ENCODE assay signal across 34 cellular contexts in the genomic region with DNA sequence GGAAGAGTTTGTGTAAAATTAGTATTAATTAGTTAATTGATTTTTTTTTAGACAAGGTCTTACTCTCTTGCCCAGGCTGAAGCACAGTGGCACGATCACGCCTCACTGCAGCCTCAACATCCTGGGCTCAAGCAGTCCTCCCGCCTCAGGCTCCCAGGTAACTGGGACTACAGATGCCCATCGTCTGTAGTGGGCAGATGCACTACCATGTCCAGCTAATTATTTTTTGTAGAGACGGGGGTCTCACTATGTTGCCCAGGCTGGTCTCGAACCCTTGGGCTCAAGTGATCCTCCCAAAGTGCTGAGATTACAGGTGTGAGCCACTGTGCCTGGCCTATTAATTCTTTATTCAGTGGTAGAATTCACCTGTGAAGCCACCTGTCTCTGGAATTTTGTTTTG.
"Had no signal": no experiment of that assay in that cellular context is flagged by ENCODE, and none has a peak within 500 bp of the region (broad histone marks: within the 10 kb centered on the region; RNA-seq: fewer than 3 reads in every experiment).

No MANE protein-coding gene starts in this region.

- DNase-seq: activated CD4-positive, alpha-beta memory T cell treated with anti-CD3 and anti-CD28 coated beads for 36 hours; activated CD4-positive, alpha-beta T cell treated with anti-CD3 and anti-CD28 coated beads for 4 hours; activated CD4-positive, alpha-beta T cell treated with anti-CD3 and anti-CD28 coated beads, Interleukin-2, amount 10 ng/mL, durations not matched to agents 24 days and 14 days; activated CD4-positive, alpha-beta T cell treated with anti-CD3 and anti-CD28 coated beads, Interleukin-2, amount 50 U/mL, for 1 hour; activated CD4-positive, alpha-beta T cell treated with anti-CD3 and anti-CD28 coated beads, Interleukin-2, amount 50 U/mL, for 4 hours; activated CD4-positive, CD25-positive, alpha-beta regulatory T cell treated with anti-CD3 and anti-CD28 coated beads, Interleukin-2, amount 50 U/mL, for 72 hours; activated CD8-positive, alpha-beta memory T cell treated with anti-CD3 and anti-CD28 coated beads, Interleukin-2, amount 50 U/mL, for 4 hours; activated CD8-positive, alpha-beta T cell treated with anti-CD3 and anti-CD28 coated beads for 36 hours; activated effector memory CD4-positive, alpha-beta T cell treated with Interleukin-2 at 50 U/mL for 16 hours; activated gamma-delta T cell; activated naive CD4-positive, alpha-beta T cell treated with anti-CD3 and anti-CD28 coated beads, Interleukin-2, amount 10 ng/mL, durations not matched to agents 7 days and 5 days; activated naive CD4-positive, alpha-beta T cell treated with Interleukin-2 at 50 U/mL for 16 hours; activated T-cell treated with anti-CD3 and anti-CD28 coated beads for 4 hours; activated T-cell treated with anti-CD3 and anti-CD28 coated beads, Interleukin-2, amount 50 U/mL, for 1 hour; activated T-cell treated with anti-CD3 and anti-CD28 coated beads, Interleukin-2, amount 50 U/mL, for 4 hours; activated T-cell treated with anti-CD3 and anti-CD28 coated beads, Interleukin-2, amount 50 U/mL, for 72 hours; amygdala; anterior cingulate cortex; caudate nucleus; cerebellar nuclear complex; T-helper 1 cell; T-helper 2 cell; T-helper 9 cell had no signal

- H3K9me3 ChIP-seq: ascending aorta had no signal

- H3K36me3 ChIP-seq: ascending aorta, cardiac muscle cell had no signal

- H3K27ac ChIP-seq: ascending aorta, cardiac muscle cell, VCaP had no signal

- H3K27me3 ChIP-seq: ascending aorta, cardiac muscle cell had no signal

- H3K4me1 ChIP-seq: ascending aorta had no signal

- H3K27me3 Mint-ChIP-seq: activated CD4-positive, alpha-beta memory T cell treated with anti-CD3 and anti-CD28 coated beads for 36 hours; activated CD4-positive, alpha-beta T cell treated with anti-CD3 and anti-CD28 coated beads, Interleukin-2, amount 10 ng/mL, durations not matched to agents 24 days and 14 days; activated CD8-positive, alpha-beta T cell treated with anti-CD3 and anti-CD28 coated beads for 36 hours; activated naive CD4-positive, alpha-beta T cell treated with anti-CD3 and anti-CD28 coated beads, Interleukin-2, amount 10 ng/mL, durations not matched to agents 7 days and 5 days; activated naive CD4-positive, alpha-beta T cell treated with anti-CD3 and anti-CD28 coated beads, Interleukin-2, amount 50 U/mL, for 24 hours; activated naive CD8-positive, alpha-beta T cell; activated T-helper 17 cell treated with anti-CD3 and anti-CD28 coated beads, Interleukin-2, amount 50 U/mL, for 72 hours; brain; central memory CD8-positive, alpha-beta T cell had no signal

- H3K9me3 Mint-ChIP-seq: activated CD4-positive, alpha-beta memory T cell treated with anti-CD3 and anti-CD28 coated beads for 36 hours; activated CD8-positive, alpha-beta T cell treated with anti-CD3 and anti-CD28 coated beads for 36 hours; activated naive CD4-positive, alpha-beta T cell treated with anti-CD3 and anti-CD28 coated beads, Interleukin-2, amount 10 ng/mL, durations not matched to agents 7 days and 5 days; activated T-cell treated with anti-CD3 and anti-CD28 coated beads, Interleukin-2, amount 50 U/mL, for 4 hours; activated T-cell treated with anti-CD3 and anti-CD28 coated beads, Interleukin-2, amount 50 U/mL, for 72 hours; activated T-helper 1 cell treated with anti-CD3 and anti-CD28 coated beads, Interleukin-12 subunit alpha, Interleukin-12 subunit beta, Interleukin-2, Interleukin-4 antibody, amounts not matched to agents 30 ng/mL and 10 ng/mL and 1 ng/mL, durations not matched to agents 14 hours and 24 hours and 36 hours; activated T-helper 17 cell treated with anti-CD3 and anti-CD28 coated beads, Interleukin-2, amount 50 U/mL, for 72 hours; brain; central memory CD8-positive, alpha-beta T cell; T-helper 1 cell treated with Interleukin-12 subunit alpha and Interleukin-12 subunit beta and Interleukin-4 antibody, amounts not matched to agents 30 μg/mL and 1 μg/mL, for 36 hours; T-helper 2 cell treated with Interferon-gamma antibody and Interleukin-4, amounts not matched to agents 5 μg/mL and 100 μg/mL, for 36 hours had no signal

- H3K4me3 Mint-ChIP-seq: activated CD4-positive, alpha-beta memory T cell treated with anti-CD3 and anti-CD28 coated beads for 36 hours; activated CD8-positive, alpha-beta T cell treated with anti-CD3 and anti-CD28 coated beads for 36 hours; activated naive CD4-positive, alpha-beta T cell treated with anti-CD3 and anti-CD28 coated beads, Interleukin-2, amount 10 ng/mL, durations not matched to agents 7 days and 5 days; activated naive CD8-positive, alpha-beta T cell; activated T-cell treated with anti-CD3 and anti-CD28 coated beads, Interleukin-2, amount 50 U/mL, for 4 hours; activated T-helper 1 cell treated with anti-CD3 and anti-CD28 coated beads, Interleukin-12 subunit alpha, Interleukin-12 subunit beta, Interleukin-2, Interleukin-4 antibody, amounts not matched to agents 30 ng/mL and 10 ng/mL and 1 ng/mL, durations not matched to agents 14 hours and 24 hours and 36 hours; activated T-helper 17 cell treated with anti-CD3 and anti-CD28 coated beads, Interleukin-2, amount 50 U/mL, for 72 hours; brain; central memory CD8-positive, alpha-beta T cell; T-helper 1 cell treated with Interleukin-12 subunit alpha and Interleukin-12 subunit beta and Interleukin-4 antibody, amounts not matched to agents 30 μg/mL and 1 μg/mL, for 36 hours; T-helper 2 cell treated with Interferon-gamma antibody and Interleukin-4, amounts not matched to agents 5 μg/mL and 100 μg/mL, for 36 hours had no signal

- ATAC-seq: activated CD8-positive, alpha-beta T cell treated with anti-CD3 and anti-CD28 coated beads for 36 hours; activated T-cell treated with anti-CD3 and anti-CD28 coated beads, Interleukin-2, amount 50 U/mL, for 4 hours; activated T-cell treated with anti-CD3 and anti-CD28 coated beads, Interleukin-2, amount 50 U/mL, for 72 hours; activated T-helper 17 cell treated with anti-CD3 and anti-CD28 coated beads, Interleukin-2, amount 50 U/mL, for 72 hours had no signal

- H3K27ac Mint-ChIP-seq: activated CD4-positive, alpha-beta memory T cell treated with anti-CD3 and anti-CD28 coated beads for 36 hours; activated naive CD4-positive, alpha-beta T cell treated with anti-CD3 and anti-CD28 coated beads, Interleukin-2, amount 10 ng/mL, durations not matched to agents 7 days and 5 days; activated T-helper 17 cell treated with anti-CD3 and anti-CD28 coated beads, Interleukin-2, amount 50 U/mL, for 72 hours; T-helper 1 cell treated with Interleukin-12 subunit alpha and Interleukin-12 subunit beta and Interleukin-4 antibody, amounts not matched to agents 30 μg/mL and 1 μg/mL, for 36 hours; T-helper 2 cell treated with Interferon-gamma antibody and Interleukin-4, amounts not matched to agents 5 μg/mL and 100 μg/mL, for 36 hours had no signal

- H3K4me3 ChIP-seq: ascending aorta, cardiac muscle cell had no signal
